15 cellular contexts compared by ENCODE assay signal in the genomic region with DNA sequence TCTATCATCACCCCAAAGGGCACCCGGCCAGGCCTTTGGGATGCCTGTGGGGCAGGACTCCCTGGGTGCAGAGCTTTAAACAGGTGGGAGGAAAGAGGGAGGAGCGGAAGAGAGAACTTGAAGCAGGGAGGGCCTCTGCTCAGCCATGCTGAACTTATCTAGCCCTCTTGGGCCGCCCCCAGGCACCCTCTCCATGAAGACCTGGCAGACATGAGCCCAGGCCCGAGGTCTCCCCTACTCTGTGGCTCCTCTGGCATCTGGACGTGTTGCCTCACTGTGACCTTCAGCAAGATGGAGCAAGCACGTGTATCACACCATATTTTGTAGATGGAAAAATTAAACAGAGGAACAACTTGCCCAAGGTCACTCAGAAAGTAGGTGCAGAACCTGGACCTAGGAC.
"Had no signal": no experiment of that assay in that cellular context is flagged by ENCODE, and none has a peak within 500 bp of the region (broad histone marks: within the 10 kb centered on the region; RNA-seq: fewer than 3 reads in every experiment).

No MANE protein-coding gene starts in this region.

- H3K4me3 ChIP-seq: SJCRH30 had no signal

- DNase-seq: KBM-7, MV-4-11, NCI-H1048, NCI-H1436 treated with DMSO at 0.1 percent for 48 hours, NCI-H1694, NCI-H2171 treated with DMSO at 0.1 percent for 48 hours, NCI-H226, NCI-H446, NCI-H524 treated with DMSO at 0.1 percent for 48 hours, NCI-H69, NCI-H774, RPMI8226, SHP77, SJCRH30 had no signal

- H3K9me3 ChIP-seq: SJCRH30 had no signal

- H3K27me3 ChIP-seq: SJCRH30 had no signal

- H3K4me1 ChIP-seq: SJCRH30 had no signal

- H3K36me3 ChIP-seq: SJCRH30 had no signal

- ATAC-seq: SK-N-SH treated with all-trans-retinoic acid at 6 μM for 48 hours had no signal

- H3K27ac ChIP-seq: SJCRH30 had no signal
